In the genomic region with DNA sequence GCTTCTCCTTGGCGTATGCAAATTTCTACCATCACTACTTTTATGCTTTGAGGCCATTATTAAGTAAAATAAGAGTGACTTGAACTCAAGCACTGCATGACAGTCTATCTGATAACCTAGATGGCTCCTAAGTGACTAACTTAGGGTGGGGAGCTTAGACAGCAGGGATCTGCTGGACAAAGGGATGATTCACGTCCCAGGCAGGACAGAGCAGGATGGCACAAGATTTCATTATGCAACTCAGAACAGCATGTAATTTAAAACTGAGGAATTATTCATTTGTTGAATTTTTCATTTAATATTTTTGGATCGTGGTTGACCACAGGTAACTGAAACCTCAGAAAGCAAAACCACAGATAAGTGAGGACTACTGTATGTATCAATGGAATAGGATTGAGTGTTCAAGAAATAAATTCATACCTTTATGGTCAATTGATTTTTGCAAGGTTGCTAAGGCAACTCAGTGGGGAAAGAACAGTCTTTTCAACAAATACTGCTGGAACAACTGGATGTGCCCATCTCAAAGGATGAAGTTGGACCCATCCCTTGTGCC, we compare ENCODE assay signal across 30 cellular contexts.
DNase-seq lines count a peak whose midpoint lies in the region; ATAC-seq and TF ChIP-seq lines count a peak whose summit lies in the region.
"Had no signal": no experiment of that assay in that cellular context is flagged by ENCODE, and none has a peak within 500 bp of the region (broad histone marks: within the 10 kb centered on the region; RNA-seq: fewer than 3 reads in every experiment).

No MANE protein-coding gene starts in this region.

- peaks cover 19% of the 10 kb centered on the region for H3K27me3 Mint-ChIP-seq in stimulated activated memory B cell treated with anti-CD40 and anti-IgM and Interleukin-4, amounts not matched to agents 10 μg/mL and 1 μg/mL and 100 μg/mL, for 72 hours

- H3K4me1 ChIP-seq in BLaER1, result peaks cover 6% of the 10 kb centered on the region
- H3K4me1 ChIP-seq in KMS-11 (ENCODE audit: low read depth, poor library complexity, severe bottlenecking), result peaks cover 10% of the 10 kb centered on the region
- H3K4me1 ChIP-seq: Peyer's patch had no signal

- no peaks in the 10 kb centered on the region for H3K79me2 ChIP-seq in KMS-11 (ENCODE audit: insufficient read depth, low read depth)

- no peak overlapping the region for H2AFZ ChIP-seq in KMS-11 (ENCODE audit: low read depth)

- H4K20me1 ChIP-seq in BLaER1 (no peaks in the 10 kb centered on the region), KMS-11 (ENCODE audit: insufficient read depth) (no peaks in the 10 kb centered on the region)

- H3K9me3 ChIP-seq in BLaER1, result peaks cover 6% of the 10 kb centered on the region; the same call in 1 of the 2 replicates
- H3K9me3 ChIP-seq: Peyer's patch had no signal

- H3K9me3 Mint-ChIP-seq in stimulated activated memory B cell treated with anti-CD40 and anti-IgM and Interleukin-4, amounts not matched to agents 10 μg/mL and 1 μg/mL and 100 μg/mL, for 72 hours, result no peaks in the 10 kb centered on the region
- H3K9me3 Mint-ChIP-seq: activated CD4-positive, alpha-beta T cell treated with anti-CD3 and anti-CD28 coated beads, Interleukin-2, amount 10 ng/mL, durations not matched to agents 7 days and 5 days; naive thymus-derived CD8-positive, alpha-beta T cell; T-helper 1 cell treated with Interleukin-12 subunit alpha and Interleukin-12 subunit beta and Interleukin-4 antibody, amounts not matched to agents 30 μg/mL and 1 μg/mL, for 36 hours had no signal

- no peaks in the 10 kb centered on the region for H3K4me1 Mint-ChIP-seq in stimulated activated memory B cell treated with anti-CD40 and anti-IgM and Interleukin-4, amounts not matched to agents 10 μg/mL and 1 μg/mL and 100 μg/mL, for 72 hours
- H3K4me1 Mint-ChIP-seq: activated CD4-positive, alpha-beta T cell treated with anti-CD3 and anti-CD28 coated beads, Interleukin-2, amount 10 ng/mL, durations not matched to agents 7 days and 5 days; H9; naive thymus-derived CD8-positive, alpha-beta T cell had no signal

- H3K4me3 Mint-ChIP-seq in stimulated activated memory B cell treated with anti-CD40 and anti-IgM and Interleukin-4, amounts not matched to agents 10 μg/mL and 1 μg/mL and 100 μg/mL, for 72 hours, result no peak overlapping the region
- H3K4me3 Mint-ChIP-seq: activated CD4-positive, alpha-beta T cell treated with anti-CD3 and anti-CD28 coated beads, Interleukin-2, amount 10 ng/mL, durations not matched to agents 7 days and 5 days; H9; naive thymus-derived CD8-positive, alpha-beta T cell; T-helper 1 cell treated with Interleukin-12 subunit alpha and Interleukin-12 subunit beta and Interleukin-4 antibody, amounts not matched to agents 30 μg/mL and 1 μg/mL, for 36 hours had no signal

- H3K27me3 ChIP-seq in BLaER1 (no peaks in the 10 kb centered on the region), KMS-11 (ENCODE audit: insufficient read depth, low read depth) (no peaks in the 10 kb centered on the region), brain microvascular endothelial cell (replicated peaks) (no peaks in the 10 kb centered on the region)
- H3K27me3 ChIP-seq: Peyer's patch had no signal

- TF ChIP-seq CTCF in KMS-11 (conservative IDR thresholded peaks at IDR 0.05; ENCODE audit: low read depth, low read length) (no peak), brain microvascular endothelial cell (IDR thresholded peaks at IDR 0.05; ENCODE audit: low read depth, low read length, missing control alignments) (no peak)

- H3K27ac ChIP-seq in BLaER1, result no peak overlapping the region
- H3K27ac ChIP-seq in KMS-11, result no peak overlapping the region
- H3K27ac ChIP-seq in brain microvascular endothelial cell, result no peak overlapping the region
- H3K27ac ChIP-seq: C4-2B, Peyer's patch, SK-N-MC, VCaP had no signal

- H3K9ac ChIP-seq in BLaER1 (no peak overlapping the region), KMS-11 (no peak overlapping the region)

- DNase-seq in brain microvascular endothelial cell (peak; percentile 7), glomerular visceral epithelial cell (ENCODE audit: extremely low spot score) (peak; percentile 16), RKO (ENCODE audit: low spot score) (no peak)
- DNase-seq: ACHN; activated CD4-positive, alpha-beta T cell treated with anti-CD3 and anti-CD28 coated beads, Interleukin-2, amount 10 ng/mL, durations not matched to agents 7 days and 5 days; activated naive CD4-positive, alpha-beta T cell treated with Interleukin-2 at 50 U/mL for 16 hours; activated T-cell treated with anti-CD3 and anti-CD28 coated beads, Interleukin-2, amount 50 U/mL, for 48 hours; amygdala; dermis blood vessel endothelial cell; DMS79 treated with DMSO at 0.1 percent for 48 hours; H9; hypothalamus; midbrain; MM.1S; naive thymus-derived CD8-positive, alpha-beta T cell; NCI-H1417; NCI-H2107; NCI-H510A; Peyer's patch; small intestine; stimulated activated CD4-positive, alpha-beta T cell treated with anti-CD3 and anti-CD28 coated beads, Interleukin-2, amount 100 ng/mL, for 24 hours had no signal

- H3K27ac Mint-ChIP-seq in stimulated activated memory B cell treated with anti-CD40 and anti-IgM and Interleukin-4, amounts not matched to agents 10 μg/mL and 1 μg/mL and 100 μg/mL, for 72 hours, result no peak overlapping the region
- H3K27ac Mint-ChIP-seq: activated CD4-positive, alpha-beta T cell treated with anti-CD3 and anti-CD28 coated beads, Interleukin-2, amount 10 ng/mL, durations not matched to agents 7 days and 5 days; H9; naive thymus-derived CD8-positive, alpha-beta T cell; T-helper 1 cell treated with Interleukin-12 subunit alpha and Interleukin-12 subunit beta and Interleukin-4 antibody, amounts not matched to agents 30 μg/mL and 1 μg/mL, for 36 hours had no signal

- no peaks in the 10 kb centered on the region for H3K36me3 Mint-ChIP-seq in stimulated activated memory B cell treated with anti-CD40 and anti-IgM and Interleukin-4, amounts not matched to agents 10 μg/mL and 1 μg/mL and 100 μg/mL, for 72 hours
- H3K36me3 Mint-ChIP-seq: naive thymus-derived CD8-positive, alpha-beta T cell had no signal

- H3K4me2 ChIP-seq in BLaER1, result 0 out of 2 replicates have a peak overlapping the region, but pooled peaks have one; percentile 3
- peak overlapping the region; percentile 5; the same call in 1 of the 2 replicates for H3K4me2 ChIP-seq in KMS-11

- no peak for ATAC-seq in stimulated activated memory B cell treated with anti-CD40 and anti-IgM and Interleukin-4, amounts not matched to agents 10 μg/mL and 1 μg/mL and 100 μg/mL, for 72 hours
- ATAC-seq in GM18873 (IDR thresholded peaks at IDR 0.05; ENCODE audit: low FRiP score, unreplicated experiment), result no peak
- no peak for ATAC-seq in GM18868 (IDR thresholded peaks at IDR 0.05; ENCODE audit: unreplicated experiment)
- ATAC-seq: naive thymus-derived CD8-positive, alpha-beta T cell had no signal

- H3K36me3 ChIP-seq in BLaER1, result no peaks in the 10 kb centered on the region
- H3K36me3 ChIP-seq in KMS-11 (ENCODE audit: insufficient read depth), result no peaks in the 10 kb centered on the region
- H3K36me3 ChIP-seq in brain microvascular endothelial cell (replicated peaks), result no peaks in the 10 kb centered on the region
- H3K36me3 ChIP-seq: Peyer's patch had no signal

- in situ Hi-C loops in brain microvascular endothelial cell (cut with HindIII; ENCODE audit: low pct_ligation_motif_present, low sequenced_read_pairs), result no loop called here

- H3K4me3 ChIP-seq in BLaER1 (no peak overlapping the region), KMS-11 (IDR thresholded peaks at IDR 0.05; ENCODE audit: insufficient read depth, low read depth, low read length) (no peak overlapping the region), brain microvascular endothelial cell (ENCODE audit: low read depth, low read length) (no peak overlapping the region)
- H3K4me3 ChIP-seq: Peyer's patch, SK-N-MC had no signal
